ENCODE assay signal across 8 cellular contexts in genomic region chr10:72254891-72255568, GRCh38. TPM values are rescaled to one million over a fixed set of nuclear protein-coding genes. Genes with fewer than 3 reads are reported as not detected.
A peak's percentile ranks its signal among the peaks of the same experiment; 100 is the strongest.
DNase-seq lines count a peak whose midpoint lies in the region; ATAC-seq and TF ChIP-seq lines count a peak whose summit lies in the region.

No MANE protein-coding gene starts in this region.

- no peaks in the 10 kb centered on the region for H3K9me3 Mint-ChIP-seq in osteocyte (ENCODE audit: unreplicated experiment)

- peaks cover 75% of the 10 kb centered on the region for H3K4me1 Mint-ChIP-seq in osteocyte (ENCODE audit: unreplicated experiment)

- H3K9me3 ChIP-seq in heart left ventricle = no peaks in the 10 kb centered on the region

- 5 to 11% (median 6%) methylated on average over 12 to 14 of the region's 14 CpGs for WGBS in heart left ventricle, 4 donors

- H3K36me3 ChIP-seq in heart left ventricle = no peaks in the 10 kb centered on the region

- H3K36me3 Mint-ChIP-seq in osteocyte (ENCODE audit: unreplicated experiment) = no peaks in the 10 kb centered on the region

- peak in 1 of 2 donors; percentile 67 for TF ChIP-seq POLR2A in heart left ventricle (IDR thresholded peaks at IDR 0.05)

- H3K4me3 Mint-ChIP-seq in osteocyte (ENCODE audit: unreplicated experiment) = peak overlapping the region; percentile 55

- peaks cover 35 to 96% (median 78%) of the 10 kb centered on the region in 12 donors for H3K4me1 ChIP-seq in heart left ventricle

- TF ChIP-seq CTCF in heart left ventricle (IDR thresholded peaks at IDR 0.05) (peak in 3 of 12 donors; percentile 8 to 23 (median 13)), osteocyte (IDR thresholded peaks at IDR 0.05) (peak; percentile 11)

- ATAC-seq in GM21367 (IDR thresholded peaks at IDR 0.05; ENCODE audit: unreplicated experiment) (peak; percentile 42), heart left ventricle (peak; percentile 92 to 95 (median 92)), GM21723 (IDR thresholded peaks at IDR 0.05; ENCODE audit: unreplicated experiment) (no peak), HG03521 (IDR thresholded peaks at IDR 0.05; ENCODE audit: unreplicated experiment) (no peak)

- DNase-seq in AG08396 (ENCODE audit: low spot score) (peak; percentile 84), NOMO-1 treated with DMSO at 0.1 percent for 48 hours (lab: John Stamatoyannopoulos, UW; ENCODE audit: unreplicated experiment) (peak; percentile 60), anterior cingulate cortex (lab: John Stamatoyannopoulos, UW) (peak in 57 of 58 donors; percentile 39 to 97 (median 91)), heart left ventricle (peak; percentile 87 to 96 (median 93)), osteocyte (ENCODE audit: extremely low spot score, unreplicated experiment) (peak; percentile 85)

- intact Hi-C loops in heart left ventricle (cut with DNase I) = loop anchor here in 3 of 10 donors (2.0 to 5.0 kb wide), 2 partner anchors 18 to 72 kb away; partner anchors contain the start of gene DDIT4 (in 2 of the 3)

- H3K27me3 Mint-ChIP-seq in osteocyte (ENCODE audit: unreplicated experiment) = no peaks in the 10 kb centered on the region

- H3K4me3 ChIP-seq in heart left ventricle = peak overlapping the region in 7 of 12 donors; percentile 4 to 31 (median 23)

- peak overlapping the region; percentile 74 to 97 (median 94) for H3K27ac ChIP-seq in heart left ventricle

- H3K27me3 ChIP-seq in heart left ventricle = no peaks in the 10 kb centered on the region

- peak overlapping the region; percentile 97 for H3K27ac Mint-ChIP-seq in osteocyte (ENCODE audit: unreplicated experiment)

RNA-seq across cellular contexts. Expression of gene DDIT4, which starts 18.7 kb away (rescaled TPM):
- total RNA-seq in heart left ventricle = 10 to 100 TPM; 14.6 to 68.2 (median 40.4) TPM
- 100 to 1,000 TPM in 1 of 2 donors, 10 to 100 TPM in 1; 59.4 to 112 TPM for polyA plus RNA-seq in heart left ventricle
- 288 and 290 TPM in 2 replicates for total RNA-seq in osteocyte

RNA-seq across cellular contexts. Expression of gene ASCC1, which starts 39.0 kb away (rescaled TPM):
- total RNA-seq in heart left ventricle (10 to 100 TPM; 26.4 to 44.8 (median 35.3) TPM), osteocyte (39.1 and 40.6 TPM in 2 replicates)
- 10 to 100 TPM; 12.0 to 49.6 TPM for polyA plus RNA-seq in heart left ventricle

RNA-seq across cellular contexts. Expression of gene ANAPC16, which starts 39.2 kb away (rescaled TPM):
- 100 to 1,000 TPM; 135 to 237 (median 179) TPM for total RNA-seq in heart left ventricle
- polyA plus RNA-seq in heart left ventricle = 100 to 1,000 TPM; 124 to 242 TPM
- 61.7 and 70.3 TPM in 2 replicates for total RNA-seq in osteocyte

Comparison
In these comparisons a context has a peak if more than half of its experiments do, and no peak if none do; other contexts are left out.
1. ATAC-seq: peak in GM21367 (single experiment) and heart left ventricle (4 of 4); none in GM21723 (single experiment) and HG03521 (single experiment).
2. Peak in every context shown above with its lines, with median percentiles within 50 percentile points of each other: DNase-seq.